In genomic region chr13:29905845-29906244, GRCh38 we compare ENCODE assay signal across 10 cellular contexts. TPM values are rescaled to one million over a fixed set of nuclear protein-coding genes. Genes with fewer than 3 reads are reported as not detected.
A peak's percentile ranks its signal among the peaks of the same experiment; 100 is the strongest.
DNase-seq lines count a peak whose midpoint lies in the region; ATAC-seq and TF ChIP-seq lines count a peak whose summit lies in the region.
"Had no signal": no experiment of that assay in that cellular context is flagged by ENCODE, and none has a peak within 500 bp of the region (broad histone marks: within the 10 kb centered on the region; RNA-seq: fewer than 3 reads in every experiment).

No MANE protein-coding gene starts in this region.

- ATAC-seq in left colon, result peak; percentile 74
- ATAC-seq in CD8-positive, alpha-beta T cell, result no peak

- no peak for TF ChIP-seq CTCF in type B pancreatic cell (conservative IDR thresholded peaks at IDR 0.05)
- TF ChIP-seq CTCF in CD8-positive, alpha-beta T cell (IDR thresholded peaks at IDR 0.05), result no peak

- H3K27ac Mint-ChIP-seq in type B pancreatic cell, result peak overlapping the region; percentile 97
- H3K27ac Mint-ChIP-seq in CD8-positive, alpha-beta T cell, result no peak overlapping the region
- H3K27ac Mint-ChIP-seq: stimulated activated naive CD8-positive, alpha-beta T cell treated with anti-CD3 and anti-CD28 coated beads, Interleukin-15, Interleukin-2, amounts not matched to agents 100 ng/mL and 50 ng/mL, for 24 hours had no signal

- H3K27me3 Mint-ChIP-seq in type B pancreatic cell, result no peaks in the 10 kb centered on the region
- H3K27me3 Mint-ChIP-seq in CD8-positive, alpha-beta T cell (ENCODE audit: low read depth), result no peaks in the 10 kb centered on the region
- H3K27me3 Mint-ChIP-seq: stimulated activated naive CD8-positive, alpha-beta T cell treated with anti-CD3 and anti-CD28 coated beads, Interleukin-15, Interleukin-2, amounts not matched to agents 100 ng/mL and 50 ng/mL, for 24 hours had no signal

- CTCF ChIA-PET in CD8-positive, alpha-beta T cell (lab: Charles Lee), result interaction anchor here (1.3 to 1.4 kb wide), 2 partner anchors 18 to 30 kb away, joined by 3 to 4 read pairs; no protein-coding TSS in a partner anchor

- no peaks in the 10 kb centered on the region for H3K27me3 ChIP-seq in CD8-positive, alpha-beta T cell (ENCODE audit: insufficient read depth, low read length)

- H3K4me1 ChIP-seq in CD8-positive, alpha-beta T cell (ENCODE audit: insufficient read depth, low read length), result peaks cover 17% of the 10 kb centered on the region

- H3K36me3 Mint-ChIP-seq in type B pancreatic cell, result no peaks in the 10 kb centered on the region
- H3K36me3 Mint-ChIP-seq in CD8-positive, alpha-beta T cell, result no peaks in the 10 kb centered on the region

- H3K36me3 ChIP-seq in CD8-positive, alpha-beta T cell (ENCODE audit: insufficient read depth, low read length), result no peaks in the 10 kb centered on the region
- H3K36me3 ChIP-seq: heart right ventricle had no signal

- in situ Hi-C loops in KBM-7 (cut with MboI; ENCODE audit: low pct_unique_long_range_greater_than_20kb, low sequenced_read_pairs), result no loop called here

- H3K4me1 Mint-ChIP-seq in type B pancreatic cell (ENCODE audit: unreplicated experiment), result peaks cover 41% of the 10 kb centered on the region
- H3K4me1 Mint-ChIP-seq in CD8-positive, alpha-beta T cell (ENCODE audit: low read depth), result peaks cover 18% of the 10 kb centered on the region

- peak overlapping the region; percentile 67 for H3K4me3 Mint-ChIP-seq in type B pancreatic cell
- H3K4me3 Mint-ChIP-seq in CD8-positive, alpha-beta T cell, result no peak overlapping the region
- H3K4me3 Mint-ChIP-seq: stimulated activated naive CD8-positive, alpha-beta T cell treated with anti-CD3 and anti-CD28 coated beads, Interleukin-15, Interleukin-2, amounts not matched to agents 100 ng/mL and 50 ng/mL, for 24 hours had no signal

- no peaks in the 10 kb centered on the region for H3K9me3 Mint-ChIP-seq in type B pancreatic cell
- no peaks in the 10 kb centered on the region for H3K9me3 Mint-ChIP-seq in CD8-positive, alpha-beta T cell

- DNase-seq in KBM-7 (peak; percentile 73), SKM-1 treated with dmso at 0.1 percent for 144 hours (lab: John Stamatoyannopoulos, UW; ENCODE audit: unreplicated experiment) (peak; percentile 92), left colon (peak; percentile 65 to 85), type B pancreatic cell (ENCODE audit: extremely low spot score, unreplicated experiment) (no peak), NCI-H1105 (lab: John Stamatoyannopoulos, UW) (no peak)
- no peak for DNase-seq in stimulated activated CD4-positive, alpha-beta T cell treated with anti-CD3 and anti-CD28 coated beads, Interleukin-2, amount 100 ng/mL, for 48 hours
- DNase-seq in CD8-positive, alpha-beta T cell, result no peak
- DNase-seq: heart right ventricle, T1000 had no signal

- no peaks in the 10 kb centered on the region for H3K9me3 ChIP-seq in CD8-positive, alpha-beta T cell (ENCODE audit: low read length)

- intact Hi-C loops in left colon (cut with DNase I, micrococcal nuclease), result no loop called here
- intact Hi-C loops in CD8-positive, alpha-beta T cell (cut with DNase I, micrococcal nuclease), result no loop called here

- no peak overlapping the region for H3K27ac ChIP-seq in CD8-positive, alpha-beta T cell (ENCODE audit: low read depth, low read length)
- H3K27ac ChIP-seq: heart right ventricle had no signal

- POLR2A ChIA-PET in CD8-positive, alpha-beta T cell (lab: Charles Lee), result no interaction called here

- no peak overlapping the region for H3K4me3 ChIP-seq in CD8-positive, alpha-beta T cell (ENCODE audit: low read depth, low read length)
- H3K4me3 ChIP-seq: heart right ventricle had no signal

RNA-seq across cellular contexts. Expression of gene UBL3, which starts 55.4 kb away (rescaled TPM):
- 10 to 100 TPM; 46.8 to 60.7 TPM for total RNA-seq in left colon
- total RNA-seq in type B pancreatic cell (ENCODE audit: low replicate concordance), result 37.7 and 47.7 TPM in 2 replicates
- total RNA-seq in CD8-positive, alpha-beta T cell, result 10 to 100 TPM; 40.0 to 43.1 TPM

Comparison
In these comparisons a context has a peak if more than half of its experiments do, and no peak if none do; other contexts are left out.
1. DNase-seq: peak in KBM-7 (single experiment), SKM-1 treated with dmso at 0.1 percent for 144 hours (single experiment) and left colon (2 of 2); none in type B pancreatic cell (single experiment), stimulated activated CD4-positive, alpha-beta T cell treated with anti-CD3 and anti-CD28 coated beads, Interleukin-2, amount 100 ng/mL, for 48 hours (0 of 2), CD8-positive, alpha-beta T cell (0 of 7) and NCI-H1105 (single experiment).